18 cellular contexts compared by ENCODE assay signal in the genomic region with DNA sequence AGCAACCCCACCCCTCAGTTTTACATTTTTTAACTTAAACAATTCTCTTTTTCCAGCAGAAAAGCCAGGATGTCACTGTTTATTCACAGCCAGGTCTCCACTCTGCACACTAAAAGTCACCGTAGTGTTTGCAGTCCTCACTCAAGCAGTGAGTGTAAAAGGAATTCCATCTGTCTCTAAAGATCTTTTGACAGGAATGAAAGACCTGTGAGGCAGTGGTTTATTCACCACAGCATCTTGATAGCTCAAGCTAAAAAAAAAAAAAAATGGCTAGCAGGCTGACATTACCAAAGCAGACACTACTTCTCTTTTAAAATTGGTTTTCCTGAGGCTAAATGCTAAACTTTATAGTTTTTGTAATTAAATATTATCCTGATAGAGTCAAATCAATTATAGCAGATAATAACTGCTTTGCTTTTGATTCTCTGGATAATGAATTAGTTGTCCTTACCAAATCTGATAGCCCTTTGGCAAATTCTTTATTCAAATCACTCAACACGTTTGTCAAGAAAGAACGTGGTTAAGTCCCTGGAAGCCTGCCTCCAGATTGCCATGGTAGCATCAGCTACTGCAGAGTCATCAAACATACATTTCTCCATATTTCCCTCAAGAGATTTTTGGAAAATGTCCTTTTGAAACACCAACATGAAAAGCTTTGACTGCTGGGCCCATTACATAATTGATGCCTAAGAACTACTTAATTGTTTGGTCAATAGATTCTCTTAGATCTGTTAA. TPM values are rescaled to one million over a fixed set of nuclear protein-coding genes. Genes with fewer than 3 reads are reported as not detected.
DNase-seq lines count a peak whose midpoint lies in the region; ATAC-seq and TF ChIP-seq lines count a peak whose summit lies in the region.
"Had no signal": no experiment of that assay in that cellular context is flagged by ENCODE, and none has a peak within 500 bp of the region (broad histone marks: within the 10 kb centered on the region; RNA-seq: fewer than 3 reads in every experiment).

No MANE protein-coding gene starts in this region.

- no peaks in the 10 kb centered on the region for H3K4me1 ChIP-seq in GM23338 (ENCODE audit: insufficient read depth)

- no peaks in the 10 kb centered on the region for H3K9me3 Mint-ChIP-seq in GM23338
- H3K9me3 Mint-ChIP-seq: CD8-positive, alpha-beta T cell had no signal

- H4K20me1 ChIP-seq in GM23338 (replicated peaks; ENCODE audit: insufficient read depth) = no peaks in the 10 kb centered on the region

- H3K79me2 ChIP-seq in GM23338 (replicated peaks; ENCODE audit: insufficient read depth) = no peaks in the 10 kb centered on the region

- no peaks in the 10 kb centered on the region for H3K9me2 ChIP-seq in GM23338 (ENCODE audit: insufficient read depth)

- H3K4me3 Mint-ChIP-seq in GM23338 = no peak overlapping the region
- H3K4me3 Mint-ChIP-seq: CD8-positive, alpha-beta T cell had no signal

- no peak for DNase-seq in GM23338 (ENCODE audit: low spot score)
- DNase-seq in NCI-H69 (lab: John Stamatoyannopoulos, UW) = peak; percentile 8
- peak; percentile 44 to 58 for DNase-seq in cardiac fibroblast (ENCODE audit: low read depth in 2 of 2)
- DNase-seq in non-pigmented ciliary epithelial cell (ENCODE audit: low read depth) = peak; percentile 19
- no peak for DNase-seq in NOMO-1 (lab: John Stamatoyannopoulos, UW; ENCODE audit: unreplicated experiment in 2 of 2)
- DNase-seq in NCI-H2081 treated with DMSO at 0.1 percent for 48 hours (lab: John Stamatoyannopoulos, UW) = no peak
- DNase-seq: CD8-positive, alpha-beta T cell; NCI-H1436; NCI-H345; SW 1271 had no signal

- H3K4me2 ChIP-seq in GM23338 = no peak overlapping the region
- H3K4me2 ChIP-seq: KMS-11 had no signal

- no peaks in the 10 kb centered on the region for H3K27me3 ChIP-seq in GM23338 (ENCODE audit: insufficient read depth)

- no peak overlapping the region for H3K27ac ChIP-seq in GM23338 (ENCODE audit: low read depth)
- H3K27ac ChIP-seq: KMS-11 had no signal

- H2AFZ ChIP-seq in GM23338 = peak overlapping the region; percentile 49; the same call in 1 of the 2 replicates

- ATAC-seq in GM23338 (no peak), HG03439 (IDR thresholded peaks at IDR 0.05; ENCODE audit: unreplicated experiment) (no peak), HG02798 (IDR thresholded peaks at IDR 0.05; ENCODE audit: poor library complexity, unreplicated experiment) (no peak)
- ATAC-seq: CD8-positive, alpha-beta T cell; HepG2 had no signal

- H3F3A ChIP-seq in GM23338 (replicated peaks; ENCODE audit: low read depth) = no peaks in the 10 kb centered on the region

- no peaks in the 10 kb centered on the region for H3K36me3 Mint-ChIP-seq in GM23338 (ENCODE audit: low read depth)
- H3K36me3 Mint-ChIP-seq: CD8-positive, alpha-beta T cell had no signal

- no peak for TF ChIP-seq CTCF in GM23338 (conservative IDR thresholded peaks at IDR 0.05; ENCODE audit: low read depth in 2 of 2)
- TF ChIP-seq CTCF in cardiac fibroblast (IDR thresholded peaks at IDR 0.05; ENCODE audit: low read depth, low read length) = no peak

- peaks cover 2% of the 10 kb centered on the region; the same call in 1 of the 3 replicates for H3K4me1 Mint-ChIP-seq in GM23338

- no peak overlapping the region for H3K4me3 ChIP-seq in GM23338
- H3K4me3 ChIP-seq in cardiac fibroblast (replicated peaks in 1 of 2; ENCODE audit: low read depth in 2 of 2, low read length in 2 of 2) = no peak overlapping the region

- H3K36me3 ChIP-seq in GM23338 (ENCODE audit: insufficient read depth) = no peaks in the 10 kb centered on the region

- H3K27me3 Mint-ChIP-seq in GM23338 (ENCODE audit: insufficient read depth, low read depth, poor library complexity) = no peaks in the 10 kb centered on the region

- H3K27ac Mint-ChIP-seq in GM23338 = no peak overlapping the region
- H3K27ac Mint-ChIP-seq: CD8-positive, alpha-beta T cell had no signal

TF ChIP-seq in GM23338, 12 proteins besides CTCF, POLR2A, EP300 and RAD21:
- TF ChIP-seq JUNB (IDR thresholded peaks at IDR 0.05; ENCODE audit: unreplicated experiment) (no peak), EZH2 (IDR thresholded peaks at IDR 0.05; ENCODE audit: low read depth, unreplicated experiment) (no peak), STAT1 (IDR thresholded peaks at IDR 0.05; ENCODE audit: unreplicated experiment) (no peak), ZNF331 (CRISPR knock-in tag; IDR thresholded peaks at IDR 0.05; ENCODE audit: low read depth) (no peak), NANOG (IDR thresholded peaks at IDR 0.05; ENCODE audit: borderline replicate concordance) (no peak), POLR2AphosphoS5 (IDR thresholded peaks at IDR 0.05; ENCODE audit: low read depth) (no peak), ZNF114 (CRISPR knock-in tag; IDR thresholded peaks at IDR 0.05) (no peak)
- TF ChIP-seq, protein P1, sequence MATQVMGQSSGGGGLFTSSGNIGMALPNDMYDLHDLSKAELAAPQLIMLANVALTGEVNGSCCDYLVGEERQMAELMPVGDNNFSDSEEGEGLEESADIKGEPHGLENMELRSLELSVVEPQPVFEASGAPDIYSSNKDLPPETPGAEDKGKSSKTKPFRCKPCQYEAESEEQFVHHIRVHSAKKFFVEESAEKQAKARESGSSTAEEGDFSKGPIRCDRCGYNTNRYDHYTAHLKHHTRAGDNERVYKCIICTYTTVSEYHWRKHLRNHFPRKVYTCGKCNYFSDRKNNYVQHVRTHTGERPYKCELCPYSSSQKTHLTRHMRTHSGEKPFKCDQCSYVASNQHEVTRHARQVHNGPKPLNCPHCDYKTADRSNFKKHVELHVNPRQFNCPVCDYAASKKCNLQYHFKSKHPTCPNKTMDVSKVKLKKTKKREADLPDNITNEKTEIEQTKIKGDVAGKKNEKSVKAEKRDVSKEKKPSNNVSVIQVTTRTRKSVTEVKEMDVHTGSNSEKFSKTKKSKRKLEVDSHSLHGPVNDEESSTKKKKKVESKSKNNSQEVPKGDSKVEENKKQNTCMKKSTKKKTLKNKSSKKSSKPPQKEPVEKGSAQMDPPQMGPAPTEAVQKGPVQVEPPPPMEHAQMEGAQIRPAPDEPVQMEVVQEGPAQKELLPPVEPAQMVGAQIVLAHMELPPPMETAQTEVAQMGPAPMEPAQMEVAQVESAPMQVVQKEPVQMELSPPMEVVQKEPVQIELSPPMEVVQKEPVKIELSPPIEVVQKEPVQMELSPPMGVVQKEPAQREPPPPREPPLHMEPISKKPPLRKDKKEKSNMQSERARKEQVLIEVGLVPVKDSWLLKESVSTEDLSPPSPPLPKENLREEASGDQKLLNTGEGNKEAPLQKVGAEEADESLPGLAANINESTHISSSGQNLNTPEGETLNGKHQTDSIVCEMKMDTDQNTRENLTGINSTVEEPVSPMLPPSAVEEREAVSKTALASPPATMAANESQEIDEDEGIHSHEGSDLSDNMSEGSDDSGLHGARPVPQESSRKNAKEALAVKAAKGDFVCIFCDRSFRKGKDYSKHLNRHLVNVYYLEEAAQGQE (IDR thresholded peaks at IDR 0.05; ENCODE audit: unreplicated experiment) = no peak
- TF ChIP-seq, protein P2, sequence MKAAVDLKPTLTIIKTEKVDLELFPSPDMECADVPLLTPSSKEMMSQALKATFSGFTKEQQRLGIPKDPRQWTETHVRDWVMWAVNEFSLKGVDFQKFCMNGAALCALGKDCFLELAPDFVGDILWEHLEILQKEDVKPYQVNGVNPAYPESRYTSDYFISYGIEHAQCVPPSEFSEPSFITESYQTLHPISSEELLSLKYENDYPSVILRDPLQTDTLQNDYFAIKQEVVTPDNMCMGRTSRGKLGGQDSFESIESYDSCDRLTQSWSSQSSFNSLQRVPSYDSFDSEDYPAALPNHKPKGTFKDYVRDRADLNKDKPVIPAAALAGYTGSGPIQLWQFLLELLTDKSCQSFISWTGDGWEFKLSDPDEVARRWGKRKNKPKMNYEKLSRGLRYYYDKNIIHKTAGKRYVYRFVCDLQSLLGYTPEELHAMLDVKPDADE (IDR thresholded peaks at IDR 0.05) = no peak

RNA-seq across cellular contexts. Expression of a gene that starts 22.2 kb away (rescaled TPM):
- 0.10 TPM in 1 of 2 replicates, not detected in the other for total RNA-seq in GM23338 (2014; rRNA removed; shearing (Covaris generic))
- polyA plus RNA-seq in GM23338 (2016; fragmentation: Nextera tagmentation; extraction: Ambion mirVana) = 0.07 and 0.10 TPM in 2 replicates
- total RNA-seq: CD8-positive, alpha-beta T cell; Daoy; H4 had no signal
- polyA plus RNA-seq: AG04450, BJ had no signal

Comparison
In these comparisons a context has a peak if more than half of its experiments do, and no peak if none do; other contexts are left out.
1. DNase-seq: peak in NCI-H69 (single experiment), cardiac fibroblast (2 of 2) and non-pigmented ciliary epithelial cell (single experiment); none in GM23338 (single experiment), NOMO-1 (0 of 2) and NCI-H2081 treated with DMSO at 0.1 percent for 48 hours (single experiment).